Comparison of ENCODE assay signal across 26 cellular contexts in genomic region chr11:130249371-130249770, GRCh38.
"Had no signal": no experiment of that assay in that cellular context is flagged by ENCODE, and none has a peak within 500 bp of the region (broad histone marks: within the 10 kb centered on the region; RNA-seq: fewer than 3 reads in every experiment).

No MANE protein-coding gene starts in this region.

- H3K36me3 ChIP-seq: SJSA1 had no signal

- ATAC-seq: HepG2 had no signal

- H3K27me3 ChIP-seq: SJSA1 had no signal

- DNase-seq: IMR-90, Kasumi-1, KG1, MM.1S, MV-4-11, NCI-H1092, NCI-H1105 treated with DMSO at 0.1 percent for 48 hours, NCI-H1417 treated with DMSO at 0.1 percent for 48 hours, NCI-H146, NCI-H1694 treated with DMSO at 0.1 percent for 48 hours, NCI-H2029, NCI-H2081 treated with DMSO at 0.1 percent for 48 hours, NCI-H2171, NCI-H226, NCI-H446, NCI-H510A, NCI-H524 treated with DMSO at 0.1 percent for 48 hours, NCI-H69, NCI-H774, Right ventricle myocardium superior, RPMI8226, SIG-M5, SW 1271 had no signal

- H3K4me1 ChIP-seq: SJSA1 had no signal

- H3K9me3 ChIP-seq: SJSA1 had no signal

- H3K27ac ChIP-seq: SJSA1, SK-N-MC had no signal

- H3K4me3 ChIP-seq: SJSA1, SK-N-MC had no signal
